ENCODE assay signal across 10 cellular contexts in the genomic region with DNA sequence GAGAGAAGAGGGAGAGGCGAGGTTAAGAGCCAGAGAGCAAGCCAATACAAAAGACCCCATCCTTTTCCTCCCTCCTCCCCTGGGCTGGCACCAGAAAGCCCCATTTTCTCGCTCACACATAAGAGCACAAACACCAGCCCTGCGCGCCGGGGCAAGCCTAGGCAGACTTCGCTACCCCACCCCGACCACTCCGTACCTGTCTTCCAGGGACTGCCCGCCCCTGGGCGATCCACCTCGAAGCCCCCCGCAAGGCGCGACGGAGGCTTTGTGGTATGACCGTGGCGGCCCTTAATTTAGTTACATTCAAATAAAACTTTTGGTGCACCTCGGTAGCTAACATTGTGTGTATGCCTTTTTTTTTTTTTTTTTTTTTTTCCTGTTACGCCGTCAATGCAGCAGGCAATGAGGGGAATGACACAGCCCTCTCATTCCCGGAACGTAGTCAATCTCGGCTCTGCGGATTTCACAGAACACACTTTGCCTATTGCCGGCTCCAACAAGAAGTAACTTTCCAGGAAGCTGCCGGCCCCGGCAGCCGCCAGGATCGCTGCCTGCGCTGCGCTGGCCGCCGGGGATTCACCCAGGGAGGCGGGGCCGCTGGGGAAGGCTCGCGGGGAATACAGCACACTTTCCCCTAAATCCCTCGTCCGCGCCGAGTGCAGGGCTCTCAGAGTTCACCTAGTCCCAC. TPM values are rescaled to one million over a fixed set of nuclear protein-coding genes. Genes with fewer than 3 reads are reported as not detected.
A peak's percentile ranks its signal among the peaks of the same experiment; 100 is the strongest.
DNase-seq lines count a peak whose midpoint lies in the region; ATAC-seq, FAIRE-seq and TF ChIP-seq lines count a peak whose summit lies in the region.
"Had no signal": no experiment of that assay in that cellular context is flagged by ENCODE, and none has a peak within 500 bp of the region (broad histone marks: within the 10 kb centered on the region; RNA-seq: fewer than 3 reads in every experiment).

No MANE protein-coding gene starts in this region.

- intact Hi-C loops in activated CD4-positive, alpha-beta T cell treated with anti-CD3 and anti-CD28 coated beads for 36 hours (cut with DNase I, micrococcal nuclease) = loop anchor here (1.0 to 2.0 kb wide), 4 partner anchors 433 to 1411 kb away; no protein-coding TSS in a partner anchor

- FAIRE-seq in keratinocyte (lab: Jason Lieb, UNC) = peak; percentile 20
- FAIRE-seq: GM18507 had no signal

- H3K27ac Mint-ChIP-seq in activated CD4-positive, alpha-beta T cell treated with anti-CD3 and anti-CD28 coated beads for 36 hours = peak overlapping the region; percentile 99
- H3K27ac Mint-ChIP-seq in T-helper 17 cell = peak overlapping the region; percentile 99
- H3K27ac Mint-ChIP-seq in central memory CD8-positive, alpha-beta T cell (ENCODE audit: low read depth) = peak overlapping the region; percentile 99

- peak overlapping the region; percentile 81 for H3K9ac ChIP-seq in keratinocyte (ENCODE audit: control insufficient read depth, extremely low read depth, insufficient read depth, low read length)

- peak; percentile 81 for DNase-seq in activated CD4-positive, alpha-beta T cell treated with anti-CD3 and anti-CD28 coated beads for 36 hours
- DNase-seq in activated CD4-positive, alpha-beta T cell treated with anti-CD3 and anti-CD28 coated beads for 1 hour = no peak
- peak in 2 of 3 donors; percentile 36 to 48 for DNase-seq in T-helper 17 cell
- peak in 1 of 2 donors; percentile 51 for DNase-seq in central memory CD8-positive, alpha-beta T cell (ENCODE audit: low spot score in 2 of 2)
- no peak for DNase-seq in keratinocyte (ENCODE audit: low read depth, low spot score)
- DNase-seq in NCI-H1092 treated with DMSO at 0.1 percent for 48 hours (lab: John Stamatoyannopoulos, UW) = no peak

- H3K36me3 Mint-ChIP-seq in activated CD4-positive, alpha-beta T cell treated with anti-CD3 and anti-CD28 coated beads for 36 hours (ENCODE audit: low read depth) = peaks cover 33% of the 10 kb centered on the region
- no peaks in the 10 kb centered on the region for H3K36me3 Mint-ChIP-seq in T-helper 17 cell (ENCODE audit: low read depth)
- H3K36me3 Mint-ChIP-seq in central memory CD8-positive, alpha-beta T cell (ENCODE audit: insufficient read depth) = peaks cover 51% of the 10 kb centered on the region

- H3K9me3 Mint-ChIP-seq in activated CD4-positive, alpha-beta T cell treated with anti-CD3 and anti-CD28 coated beads for 36 hours (ENCODE audit: low read depth) = no peaks in the 10 kb centered on the region
- no peaks in the 10 kb centered on the region for H3K9me3 Mint-ChIP-seq in central memory CD8-positive, alpha-beta T cell

- no peaks in the 10 kb centered on the region for H4K20me1 ChIP-seq in keratinocyte (ENCODE audit: control insufficient read depth, extremely low read depth, insufficient read depth, low read length)

- ATAC-seq in activated CD4-positive, alpha-beta T cell treated with anti-CD3 and anti-CD28 coated beads for 36 hours = peak; percentile 8
- ATAC-seq in T-helper 17 cell (no peak), GM18505 (IDR thresholded peaks at IDR 0.05; ENCODE audit: unreplicated experiment) (no peak)
- peak; percentile 26 for ATAC-seq in central memory CD8-positive, alpha-beta T cell (replicated peaks; ENCODE audit: extremely low read depth, poor library complexity, severe bottlenecking)

- H3K4me1 ChIP-seq in keratinocyte (ENCODE audit: control insufficient read depth, extremely low read depth, insufficient read depth, low read length) = peaks cover 56% of the 10 kb centered on the region

- H3K4me3 Mint-ChIP-seq in activated CD4-positive, alpha-beta T cell treated with anti-CD3 and anti-CD28 coated beads for 36 hours = peak overlapping the region; percentile 91
- H3K4me3 Mint-ChIP-seq in T-helper 17 cell = peak overlapping the region; percentile 100
- H3K4me3 Mint-ChIP-seq in central memory CD8-positive, alpha-beta T cell = peak overlapping the region; percentile 100

- H3K9me1 ChIP-seq in keratinocyte (ENCODE audit: control insufficient read depth, extremely low read depth, insufficient read depth, low read length) = no peaks in the 10 kb centered on the region

- H3K79me2 ChIP-seq in keratinocyte (ENCODE audit: control insufficient read depth, insufficient read depth, low read length) = peaks cover 26% of the 10 kb centered on the region

- TF ChIP-seq POLR2A in GM18505 (IDR thresholded peaks at IDR 0.05; ENCODE audit: borderline replicate concordance, extremely low read depth, insufficient read depth, insufficient read length) = no peak

- no peaks in the 10 kb centered on the region for H3K27me3 Mint-ChIP-seq in activated CD4-positive, alpha-beta T cell treated with anti-CD3 and anti-CD28 coated beads for 36 hours
- no peaks in the 10 kb centered on the region for H3K27me3 Mint-ChIP-seq in T-helper 17 cell
- no peaks in the 10 kb centered on the region for H3K27me3 Mint-ChIP-seq in central memory CD8-positive, alpha-beta T cell

- H2AFZ ChIP-seq in keratinocyte (ENCODE audit: control insufficient read depth, low read length) = peak overlapping the region; percentile 86

- POLR2A ChIA-PET in activated CD4-positive, alpha-beta T cell treated with anti-CD3 and anti-CD28 coated beads for 36 hours (lab: Charles Lee) = interaction anchor here (0.6 to 4.2 kb wide), 10 partner anchors 9 to 1178 kb away, joined by 3 to 29 read pairs (median 4); no protein-coding TSS in a partner anchor

- no peaks in the 10 kb centered on the region for H3K9me3 ChIP-seq in T-helper 17 cell (ENCODE audit: control insufficient read depth, low read length, poor library complexity, severe bottlenecking)
- H3K9me3 ChIP-seq in keratinocyte (ENCODE audit: control insufficient read depth, low read depth, low read length) = no peaks in the 10 kb centered on the region

- H3K27me3 ChIP-seq in keratinocyte (ENCODE audit: control insufficient read depth, extremely low read depth, insufficient read depth, low read length) = no peaks in the 10 kb centered on the region

- dilution Hi-C loops in keratinocyte (cut with MboI; ENCODE audit: extremely low pct_ligation_motif_present, low sequenced_read_pairs) = loop anchor here (25.0 kb wide), 1 partner anchor 1200 kb away; no protein-coding TSS in a partner anchor

- peak overlapping the region; percentile 89 for H3K27ac ChIP-seq in keratinocyte (ENCODE audit: control insufficient read depth, insufficient read depth, low read length)
- peak overlapping the region; percentile 65 to 100 (median 98) for H3K27ac ChIP-seq in skin epidermis

- H3K4me2 ChIP-seq in keratinocyte (ENCODE audit: control insufficient read depth, extremely low read depth, insufficient read depth, low read depth, low read length) = peak overlapping the region; percentile 95

- H3K4me1 Mint-ChIP-seq in activated CD4-positive, alpha-beta T cell treated with anti-CD3 and anti-CD28 coated beads for 36 hours = peaks cover 43% of the 10 kb centered on the region
- H3K4me1 Mint-ChIP-seq in T-helper 17 cell = peaks cover 43% of the 10 kb centered on the region
- H3K4me1 Mint-ChIP-seq in central memory CD8-positive, alpha-beta T cell = peaks cover 58% of the 10 kb centered on the region

- peak in 1 of 3 experiments; percentile 8 for TF ChIP-seq CTCF in keratinocyte (optimal IDR thresholded peaks at IDR 0.05 in 1 of 3, IDR thresholded peaks at IDR 0.05 in 1 of 3, conservative IDR thresholded peaks at IDR 0.05 in 1 of 3; ENCODE audit: extremely low read depth in 1 of 3, insufficient read depth in 2 of 3, low read length in 3 of 3)

- peak overlapping the region; percentile 40 to 100 (median 81) for H3K4me3 ChIP-seq in keratinocyte (ENCODE audit: control insufficient read depth in 2 of 3, extremely low read depth in 1 of 3, insufficient read depth in 2 of 3, low read depth in 1 of 3, low read length in 3 of 3)
- H3K4me3 ChIP-seq in skin epidermis = peak overlapping the region; percentile 39 to 71 (median 63)

- CTCF ChIA-PET in activated CD4-positive, alpha-beta T cell treated with anti-CD3 and anti-CD28 coated beads for 36 hours (lab: Charles Lee) = interaction anchor here (0.6 to 7.8 kb wide), 28 partner anchors 10 to 1411 kb away, joined by 3 to 169 read pairs (median 4); no protein-coding TSS in a partner anchor

- peaks cover 5 to 6% of the 10 kb centered on the region in 2 experiments for H3K36me3 ChIP-seq in keratinocyte (ENCODE audit: control insufficient read depth in 2 of 2, extremely low read depth in 1 of 2, insufficient read depth in 2 of 2, low read length in 2 of 2)

RNA-seq across cellular contexts. Expression of a gene that starts 7.7 kb away (rescaled TPM):
- 10 to 100 TPM; 42.9 to 52.8 TPM for total RNA-seq in activated CD4-positive, alpha-beta T cell treated with anti-CD3 and anti-CD28 coated beads for 36 hours
- total RNA-seq in T-helper 17 cell = 10 to 100 TPM; 25.8 to 29.7 TPM
- polyA plus RNA-seq in keratinocyte = 4.1 to 7.8 TPM (median 7.7 TPM) in 3 replicates
- polyA plus RNA-seq in keratinocyte (2011; ENCODE audit: low read depth) = 17.9 TPM
- polyA plus RNA-seq in keratinocyte (2011; cell fraction: cytosol; rRNA removed) = 3.7 TPM in 2 replicates
- polyA plus RNA-seq in keratinocyte (2011; cell fraction: nucleus; rRNA removed) = 17.1 and 23.6 TPM in 2 replicates
- 10.9 and 81.2 TPM in 2 replicates for polyA plus RNA-seq in keratinocyte (2012; ENCODE audit: low replicate concordance)
- 9.3 to 25.2 TPM (median 9.4 TPM) in 3 replicates for polyA minus RNA-seq in keratinocyte
- 5.9 TPM for polyA minus RNA-seq in keratinocyte (2011; cell fraction: cytosol; rRNA and poly(A)+ RNA removed)
- 13.9 and 17.6 TPM in 2 replicates for polyA minus RNA-seq in keratinocyte (2011; cell fraction: nucleus; rRNA and poly(A)+ RNA removed)

RNA-seq across cellular contexts. Expression of a gene that starts 35.2 kb away (rescaled TPM):
- not detected for total RNA-seq in activated CD4-positive, alpha-beta T cell treated with anti-CD3 and anti-CD28 coated beads for 36 hours
- not detected for total RNA-seq in T-helper 17 cell
- not detected in 3 replicates for polyA plus RNA-seq in keratinocyte
- polyA plus RNA-seq in keratinocyte (2011; ENCODE audit: low read depth) = not detected
- not detected in 2 replicates for polyA plus RNA-seq in keratinocyte (2011; cell fraction: cytosol; rRNA removed)
- not detected in 2 replicates for polyA plus RNA-seq in keratinocyte (2011; cell fraction: nucleus; rRNA removed)
- not detected in 2 replicates for polyA plus RNA-seq in keratinocyte (2012; ENCODE audit: low replicate concordance)
- polyA minus RNA-seq in keratinocyte = not detected in 3 replicates
- not detected for polyA minus RNA-seq in keratinocyte (2011; cell fraction: cytosol; rRNA and poly(A)+ RNA removed)
- not detected in 2 replicates for polyA minus RNA-seq in keratinocyte (2011; cell fraction: nucleus; rRNA and poly(A)+ RNA removed)
- total RNA-seq: pulmonary artery endothelial cell had no signal

Comparison
In these comparisons a context has a peak if more than half of its experiments do, and no peak if none do; other contexts are left out.
1. DNase-seq: peak in activated CD4-positive, alpha-beta T cell treated with anti-CD3 and anti-CD28 coated beads for 36 hours (single experiment) and T-helper 17 cell (2 of 3); none in activated CD4-positive, alpha-beta T cell treated with anti-CD3 and anti-CD28 coated beads for 1 hour (single experiment), keratinocyte (single experiment) and NCI-H1092 treated with DMSO at 0.1 percent for 48 hours (single experiment).
2. ATAC-seq: peak in activated CD4-positive, alpha-beta T cell treated with anti-CD3 and anti-CD28 coated beads for 36 hours (single experiment) and central memory CD8-positive, alpha-beta T cell (single experiment); none in T-helper 17 cell (single experiment) and GM18505 (single experiment).
3. Peak in every context shown above with its lines, with median percentiles within 50 percentile points of each other: H3K27ac Mint-ChIP-seq and H3K4me3 Mint-ChIP-seq.